10 cellular contexts compared by ENCODE assay signal in the genomic region with DNA sequence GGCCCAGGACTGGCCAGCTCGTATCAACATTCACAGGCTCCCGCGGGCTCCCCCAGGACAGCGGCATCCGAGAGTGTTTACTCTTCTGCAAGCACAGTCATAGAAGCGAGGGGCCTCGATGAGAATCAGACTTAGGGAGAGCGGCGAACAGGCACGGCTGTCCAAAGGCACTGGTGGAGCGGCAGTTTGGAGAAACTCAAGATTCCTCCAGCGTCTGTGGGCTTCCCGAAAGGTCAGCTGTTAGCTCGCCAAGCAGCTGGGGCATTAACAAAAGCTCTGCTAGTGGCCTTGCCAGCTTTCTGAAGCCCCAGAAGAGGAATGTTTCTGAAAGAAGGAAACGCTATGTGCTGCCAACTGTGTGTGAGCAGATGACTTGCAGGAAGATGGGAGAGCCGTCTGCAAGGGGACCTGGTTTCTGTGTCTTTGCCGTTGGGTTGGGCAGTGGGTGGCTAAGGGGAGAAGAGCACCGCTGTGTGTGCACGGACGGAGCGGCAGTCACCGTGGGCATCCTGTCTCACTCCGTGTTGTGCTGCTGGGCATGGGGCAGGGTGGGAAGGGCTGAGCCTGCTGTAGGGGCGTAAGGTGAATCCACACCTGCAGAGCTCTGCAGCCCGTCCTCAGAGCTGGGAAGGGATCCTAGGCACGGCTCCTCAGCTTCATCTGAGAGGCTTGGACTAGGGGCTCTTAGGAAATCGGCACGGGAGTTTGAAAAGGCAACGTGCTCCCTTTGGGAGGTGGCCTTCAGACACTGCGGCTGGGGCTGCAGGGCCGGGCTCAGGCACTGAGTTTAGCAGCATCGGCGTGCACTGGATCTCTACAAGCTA. TPM values are rescaled to one million over a fixed set of nuclear protein-coding genes. Genes with fewer than 3 reads are reported as not detected.
DNase-seq lines count a peak whose midpoint lies in the region; ATAC-seq and TF ChIP-seq lines count a peak whose summit lies in the region.
"Had no signal": no experiment of that assay in that cellular context is flagged by ENCODE, and none has a peak within 500 bp of the region (broad histone marks: within the 10 kb centered on the region; RNA-seq: fewer than 3 reads in every experiment).

No MANE protein-coding gene starts in this region.

- H3K27ac Mint-ChIP-seq in activated B cell treated with CpG ODN at 0.5 μM for 24 hours = no peak overlapping the region
- H3K27ac Mint-ChIP-seq in neural progenitor cell = peak overlapping the region; percentile 43

- DNase-seq in activated B cell treated with CpG ODN at 0.5 μM for 24 hours = peak; percentile 6
- DNase-seq in globus pallidus (ENCODE audit: low spot score) = peak; percentile 78
- DNase-seq in neural progenitor cell (ENCODE audit: low spot score) = no peak
- DNase-seq in tibial nerve (ENCODE audit: low spot score in 2 of 2) = no peak
- DNase-seq in mammary epithelial cell = no peak
- DNase-seq: activated CD4-positive, CD25-positive, alpha-beta regulatory T cell treated with anti-CD3 and anti-CD28 coated beads, Interleukin-2, amount 50 U/mL, for 72 hours; NCI-H146 had no signal

- intact Hi-C loops in activated B cell treated with CpG ODN at 0.5 μM for 24 hours (cut with micrococcal nuclease) = no loop called here
- intact Hi-C loops in mammary epithelial cell (cut with micrococcal nuclease) = no loop called here

- H3K4me1 ChIP-seq in neural progenitor cell (no peaks in the 10 kb centered on the region), tibial nerve (peaks cover 0 to 44% (median 9%) of the 10 kb centered on the region in 4 donors), mammary epithelial cell (ENCODE audit: insufficient read depth, low read length) (no peaks in the 10 kb centered on the region)

- H3K9me3 Mint-ChIP-seq in activated B cell treated with CpG ODN at 0.5 μM for 24 hours = no peaks in the 10 kb centered on the region
- no peaks in the 10 kb centered on the region for H3K9me3 Mint-ChIP-seq in neural progenitor cell

- H3K79me2 ChIP-seq in neural progenitor cell (ENCODE audit: low read depth) (no peaks in the 10 kb centered on the region), mammary epithelial cell (ENCODE audit: insufficient read depth, low read length) (peaks cover 16% of the 10 kb centered on the region)

- H3K36me3 Mint-ChIP-seq in activated B cell treated with CpG ODN at 0.5 μM for 24 hours (ENCODE audit: low read depth) = peaks cover 70% of the 10 kb centered on the region
- H3K36me3 Mint-ChIP-seq in neural progenitor cell = peaks cover 37% of the 10 kb centered on the region

- POLR2A ChIA-PET in activated B cell treated with CpG ODN at 0.5 μM for 24 hours (lab: Charles Lee) = interaction anchor here (0.7 to 1.8 kb wide), 2 partner anchors 9 to 20 kb away, joined by 4 read pairs; no protein-coding TSS in a partner anchor

- peak overlapping the region; percentile 11 for H3K27ac ChIP-seq in neural progenitor cell
- peak overlapping the region; percentile 30 to 87 (median 64) for H3K27ac ChIP-seq in tibial nerve
- H3K27ac ChIP-seq in mammary epithelial cell (ENCODE audit: insufficient read depth, low read depth, low read length) = no peak overlapping the region
- H3K27ac ChIP-seq: HL-60 had no signal

- BruUV-seq in mammary epithelial cell (replicated peaks; lab: Mats Ljungman, UMichigan) = no TSS peak

- in situ Hi-C loops in mammary epithelial cell (cut with MboI; ENCODE audit: low sequenced_read_pairs in 2 of 2) = no loop called here

- H3K4me3 Mint-ChIP-seq in activated B cell treated with CpG ODN at 0.5 μM for 24 hours = no peak overlapping the region
- H3K4me3 Mint-ChIP-seq in neural progenitor cell = no peak overlapping the region

- no peaks in the 10 kb centered on the region for H3K27me3 ChIP-seq in neural progenitor cell
- no peaks in the 10 kb centered on the region for H3K27me3 ChIP-seq in tibial nerve
- no peaks in the 10 kb centered on the region for H3K27me3 ChIP-seq in mammary epithelial cell (ENCODE audit: insufficient read depth, low read length)

- no peak overlapping the region for H2AFZ ChIP-seq in neural progenitor cell (replicated peaks)
- H2AFZ ChIP-seq in mammary epithelial cell (ENCODE audit: low read depth, low read length) = no peak overlapping the region

- H3K9ac ChIP-seq in neural progenitor cell (no peak overlapping the region), mammary epithelial cell (ENCODE audit: insufficient read depth, low read length) (no peak overlapping the region)

- H3K4me1 Mint-ChIP-seq in activated B cell treated with CpG ODN at 0.5 μM for 24 hours (peaks cover 22% of the 10 kb centered on the region), neural progenitor cell (peaks cover 3% of the 10 kb centered on the region)

- H3K9me3 ChIP-seq in neural progenitor cell (ENCODE audit: low read depth) (no peaks in the 10 kb centered on the region), tibial nerve (no peaks in the 10 kb centered on the region), mammary epithelial cell (replicated peaks; ENCODE audit: insufficient read depth, low read length) (no peaks in the 10 kb centered on the region)

- H3K36me3 ChIP-seq in neural progenitor cell (peaks cover 4% of the 10 kb centered on the region), tibial nerve (peaks cover 0 to 44% (median 0%) of the 10 kb centered on the region in 3 donors), mammary epithelial cell (ENCODE audit: insufficient read depth, low read length) (peaks cover 12% of the 10 kb centered on the region)

- dilution Hi-C loops in mammary epithelial cell (cut with HindIII; ENCODE audit: low sequenced_read_pairs) = no loop called here

- whole genome bisulfite sequencing in tibial nerve, 2 donors = 58 to 73% methylated on average over 33 of the region's 33 CpGs
- 92% methylated on average over 12 of the region's 33 CpGs for WGBS in mammary epithelial cell (ENCODE audit: low coverage, missing lambda C conversion rate)

- CTCF ChIA-PET in activated B cell treated with CpG ODN at 0.5 μM for 24 hours (lab: Charles Lee) = interaction anchor here (1.0 kb wide), 1 partner anchor 11 kb away, joined by 3 read pairs; no protein-coding TSS in a partner anchor
- CTCF ChIA-PET in mammary epithelial cell (lab: Charles Lee; ENCODE audit: low non-redundant PET) = no interaction called here

- H3K4me3 ChIP-seq in neural progenitor cell (no peak overlapping the region), tibial nerve (peak overlapping the region in 2 of 4 donors; percentile 14 to 20), mammary epithelial cell (replicated peaks in 1 of 3; ENCODE audit: insufficient read depth in 1 of 3, low read depth in 2 of 3, low read length in 3 of 3) (no peak overlapping the region)

- H4K20me1 ChIP-seq in neural progenitor cell (ENCODE audit: low read depth) (peaks cover 12% of the 10 kb centered on the region), mammary epithelial cell (ENCODE audit: insufficient read depth, low read length) (no peaks in the 10 kb centered on the region)

- H3F3A ChIP-seq in neural progenitor cell (ENCODE audit: low read depth) = no peaks in the 10 kb centered on the region

- TF ChIP-seq CTCF in activated B cell treated with CpG ODN at 0.5 μM for 24 hours (IDR thresholded peaks at IDR 0.05) = no peak
- no peak for TF ChIP-seq CTCF in neural progenitor cell (IDR thresholded peaks at IDR 0.05)
- TF ChIP-seq CTCF in tibial nerve (IDR thresholded peaks at IDR 0.05) = no peak
- no peak for TF ChIP-seq CTCF in mammary epithelial cell (conservative IDR thresholded peaks at IDR 0.05 in 1 of 2, IDR thresholded peaks at IDR 0.05 in 1 of 2; ENCODE audit: extremely low read depth in 1 of 2, insufficient read depth in 1 of 2, low read depth in 1 of 2, low read length in 2 of 2)

- peak in 1 of 2 donors; percentile 30 for TF ChIP-seq EP300 in tibial nerve (IDR thresholded peaks at IDR 0.05)

- ATAC-seq in activated B cell treated with CpG ODN at 0.5 μM for 24 hours (ENCODE audit: low read depth) (no peak), GM18861 (IDR thresholded peaks at IDR 0.05; ENCODE audit: unreplicated experiment) (no peak), HG03520 (IDR thresholded peaks at IDR 0.05; ENCODE audit: unreplicated experiment) (no peak)

- H3K27me3 Mint-ChIP-seq in activated B cell treated with CpG ODN at 0.5 μM for 24 hours = no peaks in the 10 kb centered on the region
- peaks cover 2% of the 10 kb centered on the region for H3K27me3 Mint-ChIP-seq in neural progenitor cell (ENCODE audit: insufficient read depth, low read depth)

- TF ChIP-seq POLR2A in tibial nerve (IDR thresholded peaks at IDR 0.05) = no peak

- no peak overlapping the region for H3K4me2 ChIP-seq in neural progenitor cell
- no peak overlapping the region for H3K4me2 ChIP-seq in mammary epithelial cell (ENCODE audit: insufficient read depth, low read depth, low read length)

RNA-seq across cellular contexts. Expression of gene AMZ1, which starts 42.1 kb away (rescaled TPM):
- 5.9 and 8.3 TPM in 2 replicates for total RNA-seq in activated B cell treated with CpG ODN at 0.5 μM for 24 hours
- total RNA-seq in neural progenitor cell (ENCODE audit: low replicate concordance) = 0.09 TPM in 1 of 2 replicates, not detected in the other
- total RNA-seq in tibial nerve = 1 to 10 TPM in 2 of 4 donors, under 1 TPM in 2; 0.39 to 1.7 (median 1.2) TPM
- under 1 TPM; 0.42 to 0.50 TPM for total RNA-seq in mammary epithelial cell
- polyA plus RNA-seq in mammary epithelial cell = 0.15 TPM
- polyA minus RNA-seq in mammary epithelial cell = 0.98 TPM

Comparison
In these comparisons a context has a peak if more than half of its experiments do, and no peak if none do; other contexts are left out.
1. DNase-seq: peak in activated B cell treated with CpG ODN at 0.5 μM for 24 hours (single experiment) and globus pallidus (single experiment); none in neural progenitor cell (single experiment), tibial nerve (0 of 2) and mammary epithelial cell (single experiment).